In genomic region chr10:113937258-113937657, GRCh38 we compare ENCODE assay signal across 5 cellular contexts.
"Had no signal": no experiment of that assay in that cellular context is flagged by ENCODE, and none has a peak within 500 bp of the region (broad histone marks: within the 10 kb centered on the region; RNA-seq: fewer than 3 reads in every experiment).

No MANE protein-coding gene starts in this region.

- H3K4me2 ChIP-seq: GM23338 had no signal

- H2AFZ ChIP-seq: GM23338 had no signal

- ATAC-seq: GM23338 had no signal

- H3K4me3 ChIP-seq: GM23338 had no signal

- DNase-seq: H9, HCEC 1CT, HFFc6, KBM-7 had no signal
